1 cellular context compared by ENCODE assay signal in the genomic region with DNA sequence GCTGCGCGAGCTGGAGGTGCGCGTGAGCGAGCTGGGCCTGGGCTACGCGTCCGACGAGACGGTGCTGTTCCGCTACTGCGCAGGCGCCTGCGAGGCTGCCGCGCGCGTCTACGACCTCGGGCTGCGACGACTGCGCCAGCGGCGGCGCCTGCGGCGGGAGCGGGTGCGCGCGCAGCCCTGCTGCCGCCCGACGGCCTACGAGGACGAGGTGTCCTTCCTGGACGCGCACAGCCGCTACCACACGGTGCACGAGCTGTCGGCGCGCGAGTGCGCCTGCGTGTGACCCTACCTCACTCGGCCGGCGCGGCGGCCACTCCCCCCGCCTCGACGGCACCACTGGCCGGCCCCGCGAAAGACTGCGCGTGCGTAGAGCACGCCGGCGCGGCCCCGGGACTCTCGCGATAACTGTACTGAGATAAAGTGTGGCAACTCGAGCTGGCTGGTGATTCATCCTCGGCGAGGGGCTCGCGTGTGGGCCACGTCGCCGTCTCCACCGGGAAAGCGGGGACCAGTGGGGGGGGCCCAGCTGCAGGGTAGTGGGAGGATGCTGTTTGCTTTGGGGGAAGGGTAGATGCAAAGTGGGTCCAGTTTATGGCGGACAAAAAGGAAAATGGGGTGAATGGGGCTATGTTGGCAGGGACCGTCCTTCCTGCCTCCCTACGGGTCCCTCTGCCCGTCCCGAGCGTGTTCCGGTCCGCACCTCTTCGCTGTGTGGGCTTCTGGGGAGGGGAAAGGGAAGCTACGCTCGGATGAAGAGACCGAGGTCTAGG.
TF ChIP-seq lines count a peak whose summit lies in the region.

No MANE protein-coding gene starts in this region.

TF ChIP-seq in HepG2, 621 proteins besides CTCF, POLR2A, EP300 and RAD21 (continued from another document and continues in another):
- TF ChIP-seq, protein P1, sequence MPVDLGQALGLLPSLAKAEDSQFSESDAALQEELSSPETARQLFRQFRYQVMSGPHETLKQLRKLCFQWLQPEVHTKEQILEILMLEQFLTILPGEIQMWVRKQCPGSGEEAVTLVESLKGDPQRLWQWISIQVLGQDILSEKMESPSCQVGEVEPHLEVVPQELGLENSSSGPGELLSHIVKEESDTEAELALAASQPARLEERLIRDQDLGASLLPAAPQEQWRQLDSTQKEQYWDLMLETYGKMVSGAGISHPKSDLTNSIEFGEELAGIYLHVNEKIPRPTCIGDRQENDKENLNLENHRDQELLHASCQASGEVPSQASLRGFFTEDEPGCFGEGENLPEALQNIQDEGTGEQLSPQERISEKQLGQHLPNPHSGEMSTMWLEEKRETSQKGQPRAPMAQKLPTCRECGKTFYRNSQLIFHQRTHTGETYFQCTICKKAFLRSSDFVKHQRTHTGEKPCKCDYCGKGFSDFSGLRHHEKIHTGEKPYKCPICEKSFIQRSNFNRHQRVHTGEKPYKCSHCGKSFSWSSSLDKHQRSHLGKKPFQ (CRISPR knock-in tag; IDR thresholded peaks at IDR 0.05; ENCODE audit: insufficient replicate concordance): peak; percentile 78
- TF ChIP-seq KLF11 (CRISPR knock-in tag; IDR thresholded peaks at IDR 0.05): no peak; the same call in 1 of the 2 replicates
- no peak; the same call in 1 of the 2 replicates for TF ChIP-seq SP1 (IDR thresholded peaks at IDR 0.05)
- TF ChIP-seq SP1 (CRISPR knock-in tag; IDR thresholded peaks at IDR 0.05): peak; percentile 67
- peak; percentile 95 for TF ChIP-seq NFATC3 (CRISPR knock-in tag; IDR thresholded peaks at IDR 0.05)
- TF ChIP-seq, protein P2, sequence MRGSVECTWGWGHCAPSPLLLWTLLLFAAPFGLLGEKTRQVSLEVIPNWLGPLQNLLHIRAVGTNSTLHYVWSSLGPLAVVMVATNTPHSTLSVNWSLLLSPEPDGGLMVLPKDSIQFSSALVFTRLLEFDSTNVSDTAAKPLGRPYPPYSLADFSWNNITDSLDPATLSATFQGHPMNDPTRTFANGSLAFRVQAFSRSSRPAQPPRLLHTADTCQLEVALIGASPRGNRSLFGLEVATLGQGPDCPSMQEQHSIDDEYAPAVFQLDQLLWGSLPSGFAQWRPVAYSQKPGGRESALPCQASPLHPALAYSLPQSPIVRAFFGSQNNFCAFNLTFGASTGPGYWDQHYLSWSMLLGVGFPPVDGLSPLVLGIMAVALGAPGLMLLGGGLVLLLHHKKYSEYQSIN (CRISPR knock-in tag; IDR thresholded peaks at IDR 0.05; ENCODE audit: borderline replicate concordance): no peak
- peak; percentile 48 for TF ChIP-seq XRCC5 (optimal IDR thresholded peaks at IDR 0.05; ENCODE audit: low read length)
- TF ChIP-seq ZNF615 (CRISPR knock-in tag; IDR thresholded peaks at IDR 0.05; ENCODE audit: borderline replicate concordance): no peak
- TF ChIP-seq, protein P3, sequence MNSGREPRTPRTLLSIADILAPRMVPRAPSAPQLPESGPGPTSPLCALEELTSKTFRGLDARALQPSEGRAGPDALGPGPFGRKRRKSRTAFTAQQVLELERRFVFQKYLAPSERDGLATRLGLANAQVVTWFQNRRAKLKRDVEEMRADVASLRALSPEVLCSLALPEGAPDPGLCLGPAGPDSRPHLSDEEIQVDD (CRISPR knock-in tag; IDR thresholded peaks at IDR 0.05; ENCODE audit: borderline replicate concordance): no peak; the same call in 1 of the 2 replicates
- no peak for TF ChIP-seq ISX (CRISPR knock-in tag; conservative IDR thresholded peaks at IDR 0.05)
- TF ChIP-seq MAZ (IDR thresholded peaks at IDR 0.05; ENCODE audit: borderline replicate concordance, low read depth, low read length): peak; percentile 46; the same call in 1 of the 2 replicates
- TF ChIP-seq MAZ (CRISPR knock-in tag; IDR thresholded peaks at IDR 0.05; ENCODE audit: low read depth): peak; percentile 93
- TF ChIP-seq ZNF75D (CRISPR knock-in tag; IDR thresholded peaks at IDR 0.05; ENCODE audit: borderline replicate concordance): no peak
- TF ChIP-seq, protein P4, sequence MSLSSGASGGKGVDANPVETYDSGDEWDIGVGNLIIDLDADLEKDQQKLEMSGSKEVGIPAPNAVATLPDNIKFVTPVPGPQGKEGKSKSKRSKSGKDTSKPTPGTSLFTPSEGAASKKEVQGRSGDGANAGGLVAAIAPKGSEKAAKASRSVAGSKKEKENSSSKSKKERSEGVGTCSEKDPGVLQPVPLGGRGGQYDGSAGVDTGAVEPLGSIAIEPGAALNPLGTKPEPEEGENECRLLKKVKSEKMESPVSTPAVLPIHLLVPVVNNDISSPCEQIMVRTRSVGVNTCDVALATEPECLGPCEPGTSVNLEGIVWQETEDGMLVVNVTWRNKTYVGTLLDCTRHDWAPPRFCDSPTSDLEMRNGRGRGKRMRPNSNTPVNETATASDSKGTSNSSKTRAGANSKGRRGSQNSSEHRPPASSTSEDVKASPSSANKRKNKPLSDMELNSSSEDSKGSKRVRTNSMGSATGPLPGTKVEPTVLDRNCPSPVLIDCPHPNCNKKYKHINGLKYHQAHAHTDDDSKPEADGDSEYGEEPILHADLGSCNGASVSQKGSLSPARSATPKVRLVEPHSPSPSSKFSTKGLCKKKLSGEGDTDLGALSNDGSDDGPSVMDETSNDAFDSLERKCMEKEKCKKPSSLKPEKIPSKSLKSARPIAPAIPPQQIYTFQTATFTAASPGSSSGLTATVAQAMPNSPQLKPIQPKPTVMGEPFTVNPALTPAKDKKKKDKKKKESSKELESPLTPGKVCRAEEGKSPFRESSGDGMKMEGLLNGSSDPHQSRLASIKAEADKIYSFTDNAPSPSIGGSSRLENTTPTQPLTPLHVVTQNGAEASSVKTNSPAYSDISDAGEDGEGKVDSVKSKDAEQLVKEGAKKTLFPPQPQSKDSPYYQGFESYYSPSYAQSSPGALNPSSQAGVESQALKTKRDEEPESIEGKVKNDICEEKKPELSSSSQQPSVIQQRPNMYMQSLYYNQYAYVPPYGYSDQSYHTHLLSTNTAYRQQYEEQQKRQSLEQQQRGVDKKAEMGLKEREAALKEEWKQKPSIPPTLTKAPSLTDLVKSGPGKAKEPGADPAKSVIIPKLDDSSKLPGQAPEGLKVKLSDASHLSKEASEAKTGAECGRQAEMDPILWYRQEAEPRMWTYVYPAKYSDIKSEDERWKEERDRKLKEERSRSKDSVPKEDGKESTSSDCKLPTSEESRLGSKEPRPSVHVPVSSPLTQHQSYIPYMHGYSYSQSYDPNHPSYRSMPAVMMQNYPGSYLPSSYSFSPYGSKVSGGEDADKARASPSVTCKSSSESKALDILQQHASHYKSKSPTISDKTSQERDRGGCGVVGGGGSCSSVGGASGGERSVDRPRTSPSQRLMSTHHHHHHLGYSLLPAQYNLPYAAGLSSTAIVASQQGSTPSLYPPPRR (CRISPR knock-in tag; IDR thresholded peaks at IDR 0.05; ENCODE audit: borderline replicate concordance): peak; percentile 72
- TF ChIP-seq SMAD3 (CRISPR knock-in tag; IDR thresholded peaks at IDR 0.05): 0 out of 2 replicates have a peak, but pooled peaks have one; percentile 27
- peak; percentile 87 for TF ChIP-seq ZNF614 (CRISPR knock-in tag; IDR thresholded peaks at IDR 0.05; ENCODE audit: borderline replicate concordance)
- TF ChIP-seq, protein P5, sequence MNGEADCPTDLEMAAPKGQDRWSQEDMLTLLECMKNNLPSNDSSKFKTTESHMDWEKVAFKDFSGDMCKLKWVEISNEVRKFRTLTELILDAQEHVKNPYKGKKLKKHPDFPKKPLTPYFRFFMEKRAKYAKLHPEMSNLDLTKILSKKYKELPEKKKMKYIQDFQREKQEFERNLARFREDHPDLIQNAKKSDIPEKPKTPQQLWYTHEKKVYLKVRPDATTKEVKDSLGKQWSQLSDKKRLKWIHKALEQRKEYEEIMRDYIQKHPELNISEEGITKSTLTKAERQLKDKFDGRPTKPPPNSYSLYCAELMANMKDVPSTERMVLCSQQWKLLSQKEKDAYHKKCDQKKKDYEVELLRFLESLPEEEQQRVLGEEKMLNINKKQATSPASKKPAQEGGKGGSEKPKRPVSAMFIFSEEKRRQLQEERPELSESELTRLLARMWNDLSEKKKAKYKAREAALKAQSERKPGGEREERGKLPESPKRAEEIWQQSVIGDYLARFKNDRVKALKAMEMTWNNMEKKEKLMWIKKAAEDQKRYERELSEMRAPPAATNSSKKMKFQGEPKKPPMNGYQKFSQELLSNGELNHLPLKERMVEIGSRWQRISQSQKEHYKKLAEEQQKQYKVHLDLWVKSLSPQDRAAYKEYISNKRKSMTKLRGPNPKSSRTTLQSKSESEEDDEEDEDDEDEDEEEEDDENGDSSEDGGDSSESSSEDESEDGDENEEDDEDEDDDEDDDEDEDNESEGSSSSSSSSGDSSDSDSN (CRISPR knock-in tag; IDR thresholded peaks at IDR 0.05): peak; percentile 70
- 0 out of 2 replicates have a peak, but pooled peaks have one; percentile 23 for TF ChIP-seq ZKSCAN5 (CRISPR knock-in tag; IDR thresholded peaks at IDR 0.05)
- peak; percentile 63; the same call in 1 of the 2 replicates for TF ChIP-seq SP5 (CRISPR knock-in tag; IDR thresholded peaks at IDR 0.05; ENCODE audit: borderline replicate concordance, low read depth)
- TF ChIP-seq HCFC1 (IDR thresholded peaks at IDR 0.05; ENCODE audit: low read depth, low read length): no peak
- TF ChIP-seq RELA (CRISPR knock-in tag; IDR thresholded peaks at IDR 0.05): no peak
- TF ChIP-seq, protein P6, sequence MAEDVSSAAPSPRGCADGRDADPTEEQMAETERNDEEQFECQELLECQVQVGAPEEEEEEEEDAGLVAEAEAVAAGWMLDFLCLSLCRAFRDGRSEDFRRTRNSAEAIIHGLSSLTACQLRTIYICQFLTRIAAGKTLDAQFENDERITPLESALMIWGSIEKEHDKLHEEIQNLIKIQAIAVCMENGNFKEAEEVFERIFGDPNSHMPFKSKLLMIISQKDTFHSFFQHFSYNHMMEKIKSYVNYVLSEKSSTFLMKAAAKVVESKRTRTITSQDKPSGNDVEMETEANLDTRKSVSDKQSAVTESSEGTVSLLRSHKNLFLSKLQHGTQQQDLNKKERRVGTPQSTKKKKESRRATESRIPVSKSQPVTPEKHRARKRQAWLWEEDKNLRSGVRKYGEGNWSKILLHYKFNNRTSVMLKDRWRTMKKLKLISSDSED (CRISPR knock-in tag; IDR thresholded peaks at IDR 0.05): no peak
- peak; percentile 78 for TF ChIP-seq ZNF138 (CRISPR knock-in tag; IDR thresholded peaks at IDR 0.05; ENCODE audit: low read depth)
- TF ChIP-seq, protein P7, sequence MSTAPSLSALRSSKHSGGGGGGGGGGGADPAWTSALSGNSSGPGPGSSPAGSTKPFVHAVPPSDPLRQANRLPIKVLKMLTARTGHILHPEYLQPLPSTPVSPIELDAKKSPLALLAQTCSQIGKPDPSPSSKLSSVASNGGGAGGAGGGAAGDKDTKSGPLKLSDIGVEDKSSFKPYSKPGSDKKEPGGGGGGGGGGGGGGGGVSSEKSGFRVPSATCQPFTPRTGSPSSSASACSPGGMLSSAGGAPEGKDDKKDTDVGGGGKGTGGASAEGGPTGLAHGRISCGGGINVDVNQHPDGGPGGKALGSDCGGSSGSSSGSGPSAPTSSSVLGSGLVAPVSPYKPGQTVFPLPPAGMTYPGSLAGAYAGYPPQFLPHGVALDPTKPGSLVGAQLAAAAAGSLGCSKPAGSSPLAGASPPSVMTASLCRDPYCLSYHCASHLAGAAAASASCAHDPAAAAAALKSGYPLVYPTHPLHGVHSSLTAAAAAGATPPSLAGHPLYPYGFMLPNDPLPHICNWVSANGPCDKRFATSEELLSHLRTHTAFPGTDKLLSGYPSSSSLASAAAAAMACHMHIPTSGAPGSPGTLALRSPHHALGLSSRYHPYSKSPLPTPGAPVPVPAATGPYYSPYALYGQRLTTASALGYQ (CRISPR knock-in tag; IDR thresholded peaks at IDR 0.05): peak; percentile 38; the same call in 1 of the 2 replicates
- peak; percentile 97 for TF ChIP-seq ZNF274 (CRISPR knock-in tag; IDR thresholded peaks at IDR 0.05)
- TF ChIP-seq SRSF9 (IDR thresholded peaks at IDR 0.05; ENCODE audit: borderline replicate concordance, insufficient read depth, low read depth, low read length, poor library complexity, severe bottlenecking): no peak
- TF ChIP-seq, protein P8, sequence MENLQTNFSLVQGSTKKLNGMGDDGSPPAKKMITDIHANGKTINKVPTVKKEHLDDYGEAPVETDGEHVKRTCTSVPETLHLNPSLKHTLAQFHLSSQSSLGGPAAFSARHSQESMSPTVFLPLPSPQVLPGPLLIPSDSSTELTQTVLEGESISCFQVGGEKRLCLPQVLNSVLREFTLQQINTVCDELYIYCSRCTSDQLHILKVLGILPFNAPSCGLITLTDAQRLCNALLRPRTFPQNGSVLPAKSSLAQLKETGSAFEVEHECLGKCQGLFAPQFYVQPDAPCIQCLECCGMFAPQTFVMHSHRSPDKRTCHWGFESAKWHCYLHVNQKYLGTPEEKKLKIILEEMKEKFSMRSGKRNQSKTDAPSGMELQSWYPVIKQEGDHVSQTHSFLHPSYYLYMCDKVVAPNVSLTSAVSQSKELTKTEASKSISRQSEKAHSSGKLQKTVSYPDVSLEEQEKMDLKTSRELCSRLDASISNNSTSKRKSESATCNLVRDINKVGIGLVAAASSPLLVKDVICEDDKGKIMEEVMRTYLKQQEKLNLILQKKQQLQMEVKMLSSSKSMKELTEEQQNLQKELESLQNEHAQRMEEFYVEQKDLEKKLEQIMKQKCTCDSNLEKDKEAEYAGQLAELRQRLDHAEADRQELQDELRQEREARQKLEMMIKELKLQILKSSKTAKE (CRISPR knock-in tag; IDR thresholded peaks at IDR 0.05; ENCODE audit: borderline replicate concordance): peak; percentile 57; the same call in 1 of the 2 replicates
- TF ChIP-seq ZNF451 (CRISPR knock-in tag; IDR thresholded peaks at IDR 0.05): peak; percentile 91
- TF ChIP-seq, protein P9, sequence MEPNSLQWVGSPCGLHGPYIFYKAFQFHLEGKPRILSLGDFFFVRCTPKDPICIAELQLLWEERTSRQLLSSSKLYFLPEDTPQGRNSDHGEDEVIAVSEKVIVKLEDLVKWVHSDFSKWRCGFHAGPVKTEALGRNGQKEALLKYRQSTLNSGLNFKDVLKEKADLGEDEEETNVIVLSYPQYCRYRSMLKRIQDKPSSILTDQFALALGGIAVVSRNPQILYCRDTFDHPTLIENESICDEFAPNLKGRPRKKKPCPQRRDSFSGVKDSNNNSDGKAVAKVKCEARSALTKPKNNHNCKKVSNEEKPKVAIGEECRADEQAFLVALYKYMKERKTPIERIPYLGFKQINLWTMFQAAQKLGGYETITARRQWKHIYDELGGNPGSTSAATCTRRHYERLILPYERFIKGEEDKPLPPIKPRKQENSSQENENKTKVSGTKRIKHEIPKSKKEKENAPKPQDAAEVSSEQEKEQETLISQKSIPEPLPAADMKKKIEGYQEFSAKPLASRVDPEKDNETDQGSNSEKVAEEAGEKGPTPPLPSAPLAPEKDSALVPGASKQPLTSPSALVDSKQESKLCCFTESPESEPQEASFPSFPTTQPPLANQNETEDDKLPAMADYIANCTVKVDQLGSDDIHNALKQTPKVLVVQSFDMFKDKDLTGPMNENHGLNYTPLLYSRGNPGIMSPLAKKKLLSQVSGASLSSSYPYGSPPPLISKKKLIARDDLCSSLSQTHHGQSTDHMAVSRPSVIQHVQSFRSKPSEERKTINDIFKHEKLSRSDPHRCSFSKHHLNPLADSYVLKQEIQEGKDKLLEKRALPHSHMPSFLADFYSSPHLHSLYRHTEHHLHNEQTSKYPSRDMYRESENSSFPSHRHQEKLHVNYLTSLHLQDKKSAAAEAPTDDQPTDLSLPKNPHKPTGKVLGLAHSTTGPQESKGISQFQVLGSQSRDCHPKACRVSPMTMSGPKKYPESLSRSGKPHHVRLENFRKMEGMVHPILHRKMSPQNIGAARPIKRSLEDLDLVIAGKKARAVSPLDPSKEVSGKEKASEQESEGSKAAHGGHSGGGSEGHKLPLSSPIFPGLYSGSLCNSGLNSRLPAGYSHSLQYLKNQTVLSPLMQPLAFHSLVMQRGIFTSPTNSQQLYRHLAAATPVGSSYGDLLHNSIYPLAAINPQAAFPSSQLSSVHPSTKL (CRISPR knock-in tag; IDR thresholded peaks at IDR 0.05): peak; percentile 57
- TF ChIP-seq ZNF33A (CRISPR knock-in tag; IDR thresholded peaks at IDR 0.05; ENCODE audit: borderline replicate concordance): no peak
- TF ChIP-seq PHF8 (CRISPR knock-in tag; IDR thresholded peaks at IDR 0.05): peak; percentile 74
- peak; percentile 91; the same call in 1 of the 2 replicates for TF ChIP-seq KDM3A (CRISPR knock-in tag; IDR thresholded peaks at IDR 0.05; ENCODE audit: low read depth)
- TF ChIP-seq PAF1 (CRISPR knock-in tag; IDR thresholded peaks at IDR 0.05): peak; percentile 66
